In genomic region chr7:74494076-74494548, GRCh38 we compare ENCODE assay signal across 33 cellular contexts.
"Had no signal": no experiment of that assay in that cellular context is flagged by ENCODE, and none has a peak within 500 bp of the region (broad histone marks: within the 10 kb centered on the region; RNA-seq: fewer than 3 reads in every experiment).

No MANE protein-coding gene starts in this region.

- H3K27me3 Mint-ChIP-seq: naive thymus-derived CD4-positive, alpha-beta T cell had no signal

- H3K27me3 ChIP-seq: breast epithelium, esophagus muscularis mucosa, pancreas, testis, transverse colon had no signal

- H3K27ac ChIP-seq: breast epithelium, pancreas, prostate gland, testis, transverse colon, VCaP had no signal

- H3K27ac Mint-ChIP-seq: activated naive CD4-positive, alpha-beta T cell treated with anti-CD3 and anti-CD28 coated beads for 36 hours; activated T-helper 1 cell treated with anti-CD3 and anti-CD28 coated beads, Interleukin-12 subunit alpha, Interleukin-12 subunit beta, Interleukin-2, Interleukin-4 antibody, amounts not matched to agents 30 ng/mL and 10 ng/mL and 1 ng/mL, durations not matched to agents 14 hours and 24 hours and 36 hours; dendritic cell treated with granulocyte-macrophage colony-stimulating factor and Interleukin-4, amounts not matched to agents 40 ng/mL and 50 ng/mL, for 4 days; naive thymus-derived CD4-positive, alpha-beta T cell; T-helper 1 cell treated with Interleukin-12 subunit alpha and Interleukin-12 subunit beta and Interleukin-4 antibody, amounts not matched to agents 30 μg/mL and 1 μg/mL, for 36 hours had no signal

- H3K36me3 ChIP-seq: breast epithelium, esophagus muscularis mucosa, pancreas, prostate gland, transverse colon had no signal

- H3K4me3 Mint-ChIP-seq: activated naive CD4-positive, alpha-beta T cell treated with anti-CD3 and anti-CD28 coated beads for 36 hours; activated T-helper 1 cell treated with anti-CD3 and anti-CD28 coated beads, Interleukin-12 subunit alpha, Interleukin-12 subunit beta, Interleukin-2, Interleukin-4 antibody, amounts not matched to agents 30 ng/mL and 10 ng/mL and 1 ng/mL, durations not matched to agents 14 hours and 24 hours and 36 hours; central memory CD8-positive, alpha-beta T cell; dendritic cell treated with granulocyte-macrophage colony-stimulating factor and Interleukin-4, amounts not matched to agents 40 ng/mL and 50 ng/mL, for 4 days; naive thymus-derived CD4-positive, alpha-beta T cell; T-helper 1 cell treated with Interleukin-12 subunit alpha and Interleukin-12 subunit beta and Interleukin-4 antibody, amounts not matched to agents 30 μg/mL and 1 μg/mL, for 36 hours had no signal

- ATAC-seq: activated CD4-positive, CD25-positive, alpha-beta regulatory T cell treated with anti-CD3 and anti-CD28 coated beads, Interleukin-2, amount 50 U/mL, for 24 hours; naive thymus-derived CD4-positive, alpha-beta T cell; pancreas; stimulated activated naive CD8-positive, alpha-beta T cell treated with anti-CD3 and anti-CD28 coated beads, Interleukin-15, Interleukin-2, amounts not matched to agents 100 U/mL and 50 U/mL, for 24 hours had no signal

- H3K4me1 Mint-ChIP-seq: central memory CD8-positive, alpha-beta T cell had no signal

- H3K4me1 ChIP-seq: breast epithelium, pancreas, prostate gland, testis, transverse colon had no signal

- FAIRE-seq: islet of Langerhans, pancreas, TTC549, urothelium cell line had no signal

- H3K4me3 ChIP-seq: breast epithelium, esophagus muscularis mucosa, left ventricle myocardium inferior, pancreas, prostate gland, testis, transverse colon had no signal

- H3K9me3 ChIP-seq: breast epithelium, pancreas, prostate gland, testis, transverse colon had no signal

- DNase-seq: activated CD4-positive, alpha-beta T cell treated with anti-CD3 and anti-CD28 coated beads for 48 hours; activated CD4-positive, alpha-beta T cell treated with anti-CD3 and anti-CD28 coated beads, Interleukin-2, amount 50 U/mL, for 48 hours; activated CD8-positive, alpha-beta memory T cell treated with anti-CD3 and anti-CD28 coated beads for 24 hours; activated CD8-positive, alpha-beta memory T cell treated with anti-CD3 and anti-CD28 coated beads, Interleukin-2, amount 50 U/mL, for 4 hours; activated effector memory CD4-positive, alpha-beta T cell treated with anti-CD3 and anti-CD28 coated beads, Interleukin-2, amount 50 U/mL, for 16 hours; activated naive CD4-positive, alpha-beta T cell treated with anti-CD3 and anti-CD28 coated beads for 36 hours; activated T-cell treated with anti-CD3 and anti-CD28 coated beads, Interleukin-2, amount 50 U/mL, for 1 hour; amygdala; foreskin melanocyte; left ventricle myocardium inferior; mammary epithelial cell; midbrain; naive thymus-derived CD4-positive, alpha-beta T cell; nucleus accumbens; pancreas; stimulated activated CD4-positive, alpha-beta T cell treated with anti-CD3 and anti-CD28 coated beads, Interleukin-2, amount 100 ng/mL, for 48 hours; stimulated activated naive CD8-positive, alpha-beta T cell treated with anti-CD3 and anti-CD28 coated beads, Interleukin-15, Interleukin-2, amounts not matched to agents 100 U/mL and 50 U/mL, for 24 hours; SW 1271; T-helper 9 cell; testis; transverse colon had no signal
